Comparison of ENCODE assay signal across 13 cellular contexts in the genomic region with DNA sequence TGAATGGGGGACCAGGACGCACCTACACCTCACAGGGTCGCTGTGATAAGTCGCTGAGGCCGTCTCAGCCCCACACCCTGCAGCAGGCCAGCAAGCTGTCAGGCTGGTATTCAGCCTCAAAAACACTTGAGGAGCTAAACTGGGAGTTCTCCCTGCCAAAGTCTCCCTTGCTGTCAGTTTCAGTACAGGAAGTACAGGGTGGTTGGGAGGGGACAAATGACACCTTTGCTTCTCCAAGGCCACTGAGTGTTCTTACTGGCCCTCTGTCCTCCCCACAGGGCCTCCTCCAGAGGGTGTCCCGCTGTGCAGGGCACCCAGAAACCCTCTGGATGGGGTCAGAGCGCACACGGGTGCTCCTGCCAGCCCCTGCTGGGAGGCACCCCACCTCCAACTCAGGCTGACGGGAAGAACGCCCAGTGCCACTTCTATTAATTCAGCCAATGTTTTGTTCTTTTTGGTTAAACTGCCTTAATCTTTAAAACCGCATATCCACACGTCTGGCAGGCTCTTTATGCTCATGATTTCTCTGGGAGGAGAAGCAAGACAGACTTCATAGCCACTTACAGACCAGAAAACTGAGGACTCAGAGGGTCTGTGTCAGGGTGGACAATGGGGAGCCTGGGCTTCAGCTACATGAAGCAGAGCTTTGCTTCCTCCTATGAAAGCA.
DNase-seq lines count a peak whose midpoint lies in the region; ATAC-seq and TF ChIP-seq lines count a peak whose summit lies in the region.
"Had no signal": no experiment of that assay in that cellular context is flagged by ENCODE, and none has a peak within 500 bp of the region (broad histone marks: within the 10 kb centered on the region; RNA-seq: fewer than 3 reads in every experiment).

No MANE protein-coding gene starts in this region.

- TF ChIP-seq CTCF in MCF 10A (IDR thresholded peaks at IDR 0.05; ENCODE audit: unreplicated experiment) = no peak
- no peak for TF ChIP-seq CTCF in breast epithelium (IDR thresholded peaks at IDR 0.05)
- no peak for TF ChIP-seq CTCF in upper lobe of right lung (IDR thresholded peaks at IDR 0.05)

- H3K4me3 Mint-ChIP-seq in MCF 10A (ENCODE audit: unreplicated experiment) (no peak overlapping the region), T-cell (no peak overlapping the region)

- peak; percentile 63 for ATAC-seq in upper lobe of right lung
- ATAC-seq in T-cell (replicated peaks in 1 of 4) = no peak
- no peak for ATAC-seq in HG02852 (IDR thresholded peaks at IDR 0.05; ENCODE audit: unreplicated experiment)
- no peak for ATAC-seq in GM21528 (IDR thresholded peaks at IDR 0.05; ENCODE audit: low FRiP score, unreplicated experiment)

- H3K9me3 Mint-ChIP-seq in MCF 10A (ENCODE audit: unreplicated experiment) (no peaks in the 10 kb centered on the region), T-cell (no peaks in the 10 kb centered on the region)
- H3K9me3 Mint-ChIP-seq: activated T-helper 2 cell treated with anti-CD3 and anti-CD28 coated beads, Interferon-gamma antibody, Interleukin-2, Interleukin-4, amounts not matched to agents 10 μg/mL and 5 μg/mL and 100 μg/mL, durations not matched to agents 14 hours and 24 hours and 36 hours had no signal

- H3K36me3 Mint-ChIP-seq in MCF 10A (ENCODE audit: insufficient read depth, unreplicated experiment) (peaks cover 14% of the 10 kb centered on the region), T-cell (no peaks in the 10 kb centered on the region)

- CTCF ChIA-PET in MCF 10A (lab: Yijun Ruan, JAX) (no interaction called here), T-cell (lab: Charles Lee) (no interaction called here)

- no peak overlapping the region for H3K4me3 ChIP-seq in breast epithelium
- H3K4me3 ChIP-seq in duodenal mucosa (ENCODE audit: low read depth in 1 of 2, low read length in 2 of 2) = no peak overlapping the region
- no peak overlapping the region for H3K4me3 ChIP-seq in muscle layer of colon (ENCODE audit: low read depth in 1 of 2, low read length in 2 of 2)
- H3K4me3 ChIP-seq in upper lobe of right lung = no peak overlapping the region

- H3K27me3 ChIP-seq in breast epithelium = no peaks in the 10 kb centered on the region
- H3K27me3 ChIP-seq in duodenal mucosa (ENCODE audit: control insufficient read depth in 1 of 2, insufficient read depth in 2 of 2, low read length in 2 of 2) = no peaks in the 10 kb centered on the region
- H3K27me3 ChIP-seq in muscle layer of colon (ENCODE audit: control insufficient read depth in 1 of 2, insufficient read depth in 2 of 2, low read length in 2 of 2) = no peaks in the 10 kb centered on the region
- H3K27me3 ChIP-seq in upper lobe of right lung = no peaks in the 10 kb centered on the region

- no TSS peak for BruUV-seq in MCF 10A (replicated peaks; lab: Mats Ljungman, UMichigan)

- no peak for DNase-seq in MCF 10A (ENCODE audit: unreplicated experiment)
- no peak for DNase-seq in breast epithelium (ENCODE audit: low spot score in 2 of 2)
- DNase-seq in upper lobe of right lung = peak; percentile 70
- no peak for DNase-seq in T-cell
- DNase-seq: GF-D8; occipital lobe; stimulated activated CD4-positive, alpha-beta T cell treated with anti-CD3 and anti-CD28 coated beads, Interleukin-4, amount 100 ng/mL, for 24 hours; WERI-Rb-1 had no signal

- H3K9me3 ChIP-seq in breast epithelium = no peaks in the 10 kb centered on the region
- no peaks in the 10 kb centered on the region for H3K9me3 ChIP-seq in duodenal mucosa (ENCODE audit: control insufficient read depth in 1 of 2, low read length in 2 of 2)
- no peaks in the 10 kb centered on the region for H3K9me3 ChIP-seq in muscle layer of colon (ENCODE audit: low read length)
- H3K9me3 ChIP-seq in upper lobe of right lung = no peaks in the 10 kb centered on the region

- H3K36me3 ChIP-seq in breast epithelium = no peaks in the 10 kb centered on the region
- no peaks in the 10 kb centered on the region for H3K36me3 ChIP-seq in duodenal mucosa (ENCODE audit: control insufficient read depth in 1 of 2, insufficient read depth in 2 of 2, low read length in 2 of 2)
- no peaks in the 10 kb centered on the region for H3K36me3 ChIP-seq in muscle layer of colon (ENCODE audit: insufficient read depth, low read length)
- H3K36me3 ChIP-seq in upper lobe of right lung = no peaks in the 10 kb centered on the region
- H3K36me3 ChIP-seq: WERI-Rb-1 had no signal

- peak overlapping the region; percentile 96 for H3K27ac Mint-ChIP-seq in MCF 10A (ENCODE audit: low read depth, unreplicated experiment)
- no peak overlapping the region for H3K27ac Mint-ChIP-seq in T-cell
- H3K27ac Mint-ChIP-seq: activated T-helper 2 cell treated with anti-CD3 and anti-CD28 coated beads, Interferon-gamma antibody, Interleukin-2, Interleukin-4, amounts not matched to agents 10 μg/mL and 5 μg/mL and 100 μg/mL, durations not matched to agents 14 hours and 24 hours and 36 hours had no signal

- H3K27ac ChIP-seq in breast epithelium (no peak overlapping the region), duodenal mucosa (ENCODE audit: low read depth, low read length) (peak overlapping the region; percentile 47), muscle layer of colon (ENCODE audit: low read depth, low read length) (peak overlapping the region; percentile 57), upper lobe of right lung (peak overlapping the region; percentile 73)
- H3K27ac ChIP-seq: WERI-Rb-1 had no signal

- H3K9ac ChIP-seq in duodenal mucosa (ENCODE audit: low read depth in 1 of 2, low read length in 2 of 2) (peak overlapping the region; percentile 2 to 50), muscle layer of colon (ENCODE audit: low read length) (no peak overlapping the region)

- intact Hi-C loops in MCF 10A (cut with micrococcal nuclease) (loop anchor here (5.0 kb wide), 2 partner anchors 67 to 73 kb away; no protein-coding TSS in a partner anchor), breast epithelium (cut with DNase I; ENCODE audit: low total_unique reads) (loop anchor here (2.0 to 10.0 kb wide), 3 partner anchors 17 to 1143 kb away; no protein-coding TSS in a partner anchor), upper lobe of right lung (cut with DNase I) (no loop called here)

- POLR2A ChIA-PET in MCF 10A (lab: Yijun Ruan, JAX) = no interaction called here
- POLR2A ChIA-PET in T-cell (lab: Charles Lee) = interaction anchor here in 1 of 2 donors (0.7 kb wide), 1 partner anchor 69 kb away, joined by 3 read pairs; no protein-coding TSS in a partner anchor

- H3K27me3 Mint-ChIP-seq in MCF 10A (ENCODE audit: insufficient read depth, unreplicated experiment) = no peaks in the 10 kb centered on the region
- H3K27me3 Mint-ChIP-seq in T-cell = no peaks in the 10 kb centered on the region

- H3K4me1 ChIP-seq in breast epithelium (peaks cover 0 to 13% of the 10 kb centered on the region in 2 donors), duodenal mucosa (ENCODE audit: control insufficient read depth in 1 of 2, insufficient read depth in 2 of 2, low read length in 2 of 2) (peaks cover 81 to 82% of the 10 kb centered on the region in 2 donors), muscle layer of colon (ENCODE audit: insufficient read depth, low read length) (peaks cover 61% of the 10 kb centered on the region), upper lobe of right lung (peaks cover 80% of the 10 kb centered on the region)

- peaks cover 76% of the 10 kb centered on the region for H3K4me1 Mint-ChIP-seq in MCF 10A (ENCODE audit: insufficient read depth, unreplicated experiment)
- peaks cover 38 to 50% (median 47%) of the 10 kb centered on the region in 3 donors for H3K4me1 Mint-ChIP-seq in T-cell

- no peak for TF ChIP-seq POLR2A in breast epithelium (IDR thresholded peaks at IDR 0.05)

Comparison
In these comparisons a context has a peak if more than half of its experiments do, and no peak if none do; other contexts are left out.
1. H3K27ac ChIP-seq: peak in duodenal mucosa (single experiment), muscle layer of colon (single experiment) and upper lobe of right lung (single experiment); none in breast epithelium (0 of 2).